Comparison of ENCODE assay signal across 20 cellular contexts in genomic region chr16:68873635-68874471, GRCh38. TPM values are rescaled to one million over a fixed set of nuclear protein-coding genes. Genes with fewer than 3 reads are reported as not detected.
DNase-seq lines count a peak whose midpoint lies in the region; ATAC-seq and TF ChIP-seq lines count a peak whose summit lies in the region.
"Had no signal": no experiment of that assay in that cellular context is flagged by ENCODE, and none has a peak within 500 bp of the region (broad histone marks: within the 10 kb centered on the region; RNA-seq: fewer than 3 reads in every experiment).

No MANE protein-coding gene starts in this region.

- H3K18ac ChIP-seq in trophoblast cell (ENCODE audit: low read length) = no peak overlapping the region

- H2AFZ ChIP-seq in hepatocyte = peak overlapping the region; percentile 18
- no peak overlapping the region for H2AFZ ChIP-seq in trophoblast cell (ENCODE audit: insufficient read depth, low read length, poor library complexity)

- no peak overlapping the region for H2BK12ac ChIP-seq in trophoblast cell (ENCODE audit: low read length)

- H3K9ac ChIP-seq in trophoblast cell (ENCODE audit: low read length) = no peak overlapping the region

- H3K23ac ChIP-seq in trophoblast cell (ENCODE audit: low read length) = no peak overlapping the region

- no peak overlapping the region for H3K14ac ChIP-seq in trophoblast cell (ENCODE audit: low read length)

- H3K4me3 ChIP-seq in hepatocyte = no peak overlapping the region
- no peak overlapping the region for H3K4me3 ChIP-seq in trophoblast cell (ENCODE audit: low read depth, low read length)
- no peak overlapping the region for H3K4me3 ChIP-seq in naive thymus-derived CD4-positive, alpha-beta T cell (ENCODE audit: low read length)
- H3K4me3 ChIP-seq: SJSA1 had no signal

- H3K27me3 ChIP-seq in hepatocyte (no peaks in the 10 kb centered on the region), trophoblast cell (ENCODE audit: insufficient read depth, low read length) (no peaks in the 10 kb centered on the region)
- H3K27me3 ChIP-seq in naive thymus-derived CD4-positive, alpha-beta T cell (ENCODE audit: control insufficient read depth in 2 of 2, insufficient read depth in 2 of 2, low read length in 2 of 2) = no peaks in the 10 kb centered on the region
- H3K27me3 ChIP-seq: SJSA1 had no signal

- WGBS in hepatocyte (ENCODE audit: low lambda C conversion rate, missing lambda C conversion rate) = 45% methylated on average over 7 of the region's 7 CpGs
- WGBS in trophoblast cell (ENCODE audit: extremely low coverage, insufficient coverage, insufficient read length) = no CpG with 5 or more reads among the region's 7 CpGs

- no peak overlapping the region for H2BK5ac ChIP-seq in trophoblast cell (ENCODE audit: low read depth, low read length, poor library complexity)

- no peaks in the 10 kb centered on the region for H3K9me3 Mint-ChIP-seq in nephron
- no peaks in the 10 kb centered on the region for H3K9me3 Mint-ChIP-seq in naive thymus-derived CD4-positive, alpha-beta T cell

- TF ChIP-seq CTCF in hepatocyte (IDR thresholded peaks at IDR 0.05; ENCODE audit: poor library complexity) (no peak), nephron (IDR thresholded peaks at IDR 0.05; ENCODE audit: unreplicated experiment in 3 of 3) (no peak)

- peak; percentile 3 for DNase-seq in SW480 (ENCODE audit: low spot score)
- DNase-seq in hepatocyte (ENCODE audit: low spot score) = peak; percentile 29
- DNase-seq in T-helper 9 cell = no peak
- no peak for DNase-seq in trophoblast cell
- DNase-seq in naive thymus-derived CD4-positive, alpha-beta T cell = no peak
- DNase-seq in NCI-H2227 treated with DMSO at 0.1 percent for 48 hours (lab: John Stamatoyannopoulos, UW) = no peak
- DNase-seq: ACHN, AML-193, COR-L47, DMS153, NCI-H1436, NCI-H2029, NCI-H2171, NCI-H446 treated with DMSO at 0.1 percent for 48 hours, NCI-H774, PC-3 had no signal

- H3K79me2 ChIP-seq in hepatocyte = no peaks in the 10 kb centered on the region
- no peaks in the 10 kb centered on the region for H3K79me2 ChIP-seq in trophoblast cell (ENCODE audit: control insufficient read depth, insufficient read depth, low read length, poor library complexity)

- H3K4me1 ChIP-seq in hepatocyte (ENCODE audit: insufficient read depth) = peaks cover 11% of the 10 kb centered on the region
- H3K4me1 ChIP-seq in trophoblast cell (ENCODE audit: control insufficient read depth in 1 of 2, insufficient read depth in 2 of 2, low read length in 2 of 2) = no peaks in the 10 kb centered on the region
- H3K4me1 ChIP-seq in naive thymus-derived CD4-positive, alpha-beta T cell (ENCODE audit: control insufficient read depth in 2 of 2, insufficient read depth in 2 of 2, low read length in 2 of 2) = no peaks in the 10 kb centered on the region
- H3K4me1 ChIP-seq: SJSA1 had no signal

- H3K36me3 ChIP-seq in hepatocyte (replicated peaks; ENCODE audit: insufficient read depth, low read depth) (no peaks in the 10 kb centered on the region), trophoblast cell (ENCODE audit: control insufficient read depth in 1 of 2, insufficient read depth in 2 of 2, low read length in 2 of 2) (peaks cover 0 to 2% of the 10 kb centered on the region in 2 experiments)
- H3K36me3 ChIP-seq in naive thymus-derived CD4-positive, alpha-beta T cell (ENCODE audit: control insufficient read depth in 2 of 3, insufficient read depth in 3 of 3, low read length in 3 of 3) = peaks cover 0 to 49% (median 0%) of the 10 kb centered on the region in 3 experiments

- intact Hi-C loops in naive thymus-derived CD4-positive, alpha-beta T cell (cut with micrococcal nuclease) = no loop called here

- H4K20me1 ChIP-seq in hepatocyte (ENCODE audit: insufficient read depth, poor library complexity, severe bottlenecking) = no peaks in the 10 kb centered on the region

- H4K91ac ChIP-seq in trophoblast cell (ENCODE audit: low read depth, low read length) = no peak overlapping the region

- H3K4me2 ChIP-seq in hepatocyte = peak overlapping the region; percentile 47
- H3K4me2 ChIP-seq in trophoblast cell (ENCODE audit: low read length) = no peak overlapping the region

- CTCF ChIA-PET in naive thymus-derived CD4-positive, alpha-beta T cell (lab: Charles Lee) = no interaction called here

- H3K36me3 Mint-ChIP-seq in nephron (ENCODE audit: low read depth) = peaks cover 54% of the 10 kb centered on the region
- peaks cover 14 to 58% (median 44%) of the 10 kb centered on the region in 5 donors for H3K36me3 Mint-ChIP-seq in naive thymus-derived CD4-positive, alpha-beta T cell

- H3K4ac ChIP-seq in trophoblast cell (ENCODE audit: low read depth, low read length) = no peak overlapping the region

- H4K8ac ChIP-seq in trophoblast cell (ENCODE audit: low read depth, low read length) = no peak overlapping the region

- no peaks in the 10 kb centered on the region for H3K9me2 ChIP-seq in hepatocyte (replicated peaks; ENCODE audit: insufficient read depth)

- H2AK5ac ChIP-seq in trophoblast cell (ENCODE audit: low read length) = no peak overlapping the region

- H3K27ac ChIP-seq in hepatocyte = peak overlapping the region; percentile 70
- no peak overlapping the region for H3K27ac ChIP-seq in trophoblast cell (ENCODE audit: low read depth, low read length)
- no peak overlapping the region for H3K27ac ChIP-seq in naive thymus-derived CD4-positive, alpha-beta T cell (ENCODE audit: low read depth, low read length)
- H3K27ac ChIP-seq: HL-60, SJSA1 had no signal

- POLR2A ChIA-PET in naive thymus-derived CD4-positive, alpha-beta T cell (lab: Charles Lee) = no interaction called here

- H3K9me3 ChIP-seq in hepatocyte (ENCODE audit: low read depth) = no peaks in the 10 kb centered on the region
- no peaks in the 10 kb centered on the region for H3K9me3 ChIP-seq in trophoblast cell (ENCODE audit: insufficient read depth, low read depth, low read length)
- no peaks in the 10 kb centered on the region for H3K9me3 ChIP-seq in naive thymus-derived CD4-positive, alpha-beta T cell (ENCODE audit: control insufficient read depth in 2 of 3, low read length in 3 of 3)
- H3K9me3 ChIP-seq: SJSA1 had no signal

- no peaks in the 10 kb centered on the region for H3K79me1 ChIP-seq in trophoblast cell (ENCODE audit: low read length)

- H4K12ac ChIP-seq in trophoblast cell (ENCODE audit: low read depth, low read length) = no peak overlapping the region

- H3K4me3 Mint-ChIP-seq in nephron = no peak overlapping the region
- no peak overlapping the region for H3K4me3 Mint-ChIP-seq in naive thymus-derived CD4-positive, alpha-beta T cell
- H3K4me3 Mint-ChIP-seq: CD14-positive monocyte had no signal

- H3K27me3 Mint-ChIP-seq in nephron (ENCODE audit: low read depth) = no peaks in the 10 kb centered on the region
- no peaks in the 10 kb centered on the region for H3K27me3 Mint-ChIP-seq in naive thymus-derived CD4-positive, alpha-beta T cell

- peak overlapping the region; percentile 18 to 52 (median 37) for H3K27ac Mint-ChIP-seq in nephron
- H3K27ac Mint-ChIP-seq in naive thymus-derived CD4-positive, alpha-beta T cell = no peak overlapping the region

- no peak for ATAC-seq in naive thymus-derived CD4-positive, alpha-beta T cell
- ATAC-seq: PC-3 had no signal

- no peak overlapping the region for H2BK120ac ChIP-seq in trophoblast cell (ENCODE audit: insufficient read depth, low read length, poor library complexity)

- H3K4me1 Mint-ChIP-seq in nephron = no peaks in the 10 kb centered on the region
- peaks cover 0 to 2% (median 0%) of the 10 kb centered on the region in 7 donors for H3K4me1 Mint-ChIP-seq in naive thymus-derived CD4-positive, alpha-beta T cell

RNA-seq across cellular contexts. Expression of gene TANGO6, which starts 30.5 kb away (rescaled TPM):
- total RNA-seq in hepatocyte = 6.5 and 10.9 TPM in 2 replicates
- polyA plus RNA-seq in hepatocyte = 4.2 and 4.8 TPM in 2 replicates
- 3.1 and 3.6 TPM in 2 replicates for polyA plus RNA-seq in trophoblast cell (2013)
- total RNA-seq in naive thymus-derived CD4-positive, alpha-beta T cell = 10 to 100 TPM; 23.9 to 40.4 (median 36.6) TPM
- 10 to 100 TPM; 10.7 to 19.9 TPM for polyA plus RNA-seq in naive thymus-derived CD4-positive, alpha-beta T cell

Comparison
In these comparisons a context has a peak if more than half of its experiments do, and no peak if none do; other contexts are left out.
1. DNase-seq: peak in SW480 (single experiment) and hepatocyte (single experiment); none in T-helper 9 cell (single experiment), trophoblast cell (0 of 2), naive thymus-derived CD4-positive, alpha-beta T cell (0 of 9) and NCI-H2227 treated with DMSO at 0.1 percent for 48 hours (single experiment).
2. H3K27ac Mint-ChIP-seq: peak in nephron (3 of 3); none in naive thymus-derived CD4-positive, alpha-beta T cell (0 of 9).